Comparison of ENCODE assay signal across 9 cellular contexts in genomic region chr13:28268800-28269223, GRCh38.
DNase-seq lines count a peak whose midpoint lies in the region; ATAC-seq and TF ChIP-seq lines count a peak whose summit lies in the region.
"Had no signal": no experiment of that assay in that cellular context is flagged by ENCODE, and none has a peak within 500 bp of the region (broad histone marks: within the 10 kb centered on the region; RNA-seq: fewer than 3 reads in every experiment).

No MANE protein-coding gene starts in this region.

- ATAC-seq in GM21381 (IDR thresholded peaks at IDR 0.05; ENCODE audit: unreplicated experiment) (peak; percentile 98), HG03439 (IDR thresholded peaks at IDR 0.05; ENCODE audit: unreplicated experiment) (peak; percentile 97), GM23338 (no peak)

- H3K27me3 ChIP-seq in GM23338 (ENCODE audit: insufficient read depth): no peaks in the 10 kb centered on the region

- no peaks in the 10 kb centered on the region for H3K27me3 Mint-ChIP-seq in activated T-helper 1 cell treated with anti-CD3 and anti-CD28 coated beads, Interleukin-12 subunit alpha, Interleukin-12 subunit beta, Interleukin-2, Interleukin-4 antibody, amounts not matched to agents 30 ng/mL and 10 ng/mL and 1 ng/mL, durations not matched to agents 14 hours and 24 hours and 36 hours (ENCODE audit: insufficient read depth)
- no peaks in the 10 kb centered on the region for H3K27me3 Mint-ChIP-seq in GM23338 (ENCODE audit: insufficient read depth, low read depth, poor library complexity)

- DNase-seq in GM13976 (ENCODE audit: low spot score) (peak; percentile 70), GM23338 (ENCODE audit: low spot score) (no peak), mucosa of gallbladder (ENCODE audit: low spot score) (no peak), NCI-H2171 treated with DMSO at 0.1 percent for 48 hours (lab: John Stamatoyannopoulos, UW) (no peak), foreskin melanocyte (no peak)
- DNase-seq in activated T-helper 1 cell treated with anti-CD3 and anti-CD28 coated beads, Interleukin-12 subunit alpha, Interleukin-12 subunit beta, Interleukin-2, Interleukin-4 antibody, amounts not matched to agents 30 ng/mL and 10 ng/mL and 1 ng/mL, durations not matched to agents 14 hours and 24 hours and 36 hours (ENCODE audit: low spot score): no peak
- DNase-seq: SHP77 treated with DMSO at 0.1 percent for 48 hours had no signal

- H3K36me3 Mint-ChIP-seq in activated T-helper 1 cell treated with anti-CD3 and anti-CD28 coated beads, Interleukin-12 subunit alpha, Interleukin-12 subunit beta, Interleukin-2, Interleukin-4 antibody, amounts not matched to agents 30 ng/mL and 10 ng/mL and 1 ng/mL, durations not matched to agents 14 hours and 24 hours and 36 hours (ENCODE audit: low read depth): peaks cover 39% of the 10 kb centered on the region
- peaks cover 28% of the 10 kb centered on the region; the same call in 2 of the 3 replicates for H3K36me3 Mint-ChIP-seq in GM23338 (ENCODE audit: low read depth)

- H3K4me1 Mint-ChIP-seq in activated T-helper 1 cell treated with anti-CD3 and anti-CD28 coated beads, Interleukin-12 subunit alpha, Interleukin-12 subunit beta, Interleukin-2, Interleukin-4 antibody, amounts not matched to agents 30 ng/mL and 10 ng/mL and 1 ng/mL, durations not matched to agents 14 hours and 24 hours and 36 hours (ENCODE audit: low read depth): peaks cover 27% of the 10 kb centered on the region
- no peaks in the 10 kb centered on the region for H3K4me1 Mint-ChIP-seq in GM23338

- H3K9me3 Mint-ChIP-seq in activated T-helper 1 cell treated with anti-CD3 and anti-CD28 coated beads, Interleukin-12 subunit alpha, Interleukin-12 subunit beta, Interleukin-2, Interleukin-4 antibody, amounts not matched to agents 30 ng/mL and 10 ng/mL and 1 ng/mL, durations not matched to agents 14 hours and 24 hours and 36 hours: peaks cover 8% of the 10 kb centered on the region
- no peaks in the 10 kb centered on the region for H3K9me3 Mint-ChIP-seq in GM23338

- H3K4me3 ChIP-seq in GM23338: no peak overlapping the region

- H3K4me1 ChIP-seq in GM23338 (ENCODE audit: insufficient read depth): no peaks in the 10 kb centered on the region

- in situ Hi-C loops in GM13976 (cut with MboI; ENCODE audit: low sequenced_read_pairs, unreplicated experiment): no loop called here

- no peaks in the 10 kb centered on the region for H3K9me2 ChIP-seq in GM23338 (ENCODE audit: insufficient read depth)

- H3K4me3 Mint-ChIP-seq in activated T-helper 1 cell treated with anti-CD3 and anti-CD28 coated beads, Interleukin-12 subunit alpha, Interleukin-12 subunit beta, Interleukin-2, Interleukin-4 antibody, amounts not matched to agents 30 ng/mL and 10 ng/mL and 1 ng/mL, durations not matched to agents 14 hours and 24 hours and 36 hours: peak overlapping the region; percentile 49
- H3K4me3 Mint-ChIP-seq in GM23338: no peak overlapping the region

- H3K36me3 ChIP-seq in GM23338 (ENCODE audit: insufficient read depth): peaks cover 12% of the 10 kb centered on the region; the same call in 1 of the 2 replicates

- H3K4me2 ChIP-seq in GM23338: no peak overlapping the region

- TF ChIP-seq CTCF in GM13976 (IDR thresholded peaks at IDR 0.05; ENCODE audit: borderline replicate concordance, control extremely low read depth, extremely low read depth, insufficient read depth, missing control alignments) (no peak), GM23338 (conservative IDR thresholded peaks at IDR 0.05; ENCODE audit: low read depth in 2 of 2) (no peak)

- intact Hi-C loops in activated T-helper 1 cell treated with anti-CD3 and anti-CD28 coated beads, Interleukin-12 subunit alpha, Interleukin-12 subunit beta, Interleukin-2, Interleukin-4 antibody, amounts not matched to agents 30 ng/mL and 10 ng/mL and 1 ng/mL, durations not matched to agents 14 hours and 24 hours and 36 hours (cut with micrococcal nuclease): loop anchor here (1.0 to 10.0 kb wide), 7 partner anchors 64 to 1878 kb away; partner anchors contain the start of gene POMP

- H3K79me2 ChIP-seq in GM23338 (replicated peaks; ENCODE audit: insufficient read depth): no peaks in the 10 kb centered on the region

- H3F3A ChIP-seq in GM23338 (replicated peaks; ENCODE audit: low read depth): no peaks in the 10 kb centered on the region

- no peaks in the 10 kb centered on the region for H4K20me1 ChIP-seq in GM23338 (replicated peaks; ENCODE audit: insufficient read depth)

- H2AFZ ChIP-seq in GM23338: no peak overlapping the region

- no peak overlapping the region for H3K27ac ChIP-seq in GM23338 (ENCODE audit: low read depth)

- peak overlapping the region; percentile 70 for H3K27ac Mint-ChIP-seq in activated T-helper 1 cell treated with anti-CD3 and anti-CD28 coated beads, Interleukin-12 subunit alpha, Interleukin-12 subunit beta, Interleukin-2, Interleukin-4 antibody, amounts not matched to agents 30 ng/mL and 10 ng/mL and 1 ng/mL, durations not matched to agents 14 hours and 24 hours and 36 hours
- no peak overlapping the region for H3K27ac Mint-ChIP-seq in GM23338

TF ChIP-seq in GM23338, 12 proteins besides CTCF, POLR2A, EP300 and RAD21 (continues in another document):
- TF ChIP-seq ZNF331 (CRISPR knock-in tag; IDR thresholded peaks at IDR 0.05; ENCODE audit: low read depth) (no peak), NANOG (IDR thresholded peaks at IDR 0.05; ENCODE audit: borderline replicate concordance) (no peak), ZNF114 (CRISPR knock-in tag; IDR thresholded peaks at IDR 0.05) (no peak), REST (IDR thresholded peaks at IDR 0.05; ENCODE audit: unreplicated experiment) (no peak), STAT1 (IDR thresholded peaks at IDR 0.05; ENCODE audit: unreplicated experiment) (no peak), POLR2AphosphoS5 (IDR thresholded peaks at IDR 0.05; ENCODE audit: low read depth) (no peak), CREB1 (CRISPR knock-in tag; IDR thresholded peaks at IDR 0.05; ENCODE audit: low read depth) (no peak), EZH2phosphoT487 (IDR thresholded peaks at IDR 0.05; ENCODE audit: unreplicated experiment) (no peak), EZH2 (IDR thresholded peaks at IDR 0.05; ENCODE audit: low read depth, unreplicated experiment) (no peak), ETS1 (IDR thresholded peaks at IDR 0.05) (no peak)
